ENCODE assay signal across 11 cellular contexts in the genomic region with DNA sequence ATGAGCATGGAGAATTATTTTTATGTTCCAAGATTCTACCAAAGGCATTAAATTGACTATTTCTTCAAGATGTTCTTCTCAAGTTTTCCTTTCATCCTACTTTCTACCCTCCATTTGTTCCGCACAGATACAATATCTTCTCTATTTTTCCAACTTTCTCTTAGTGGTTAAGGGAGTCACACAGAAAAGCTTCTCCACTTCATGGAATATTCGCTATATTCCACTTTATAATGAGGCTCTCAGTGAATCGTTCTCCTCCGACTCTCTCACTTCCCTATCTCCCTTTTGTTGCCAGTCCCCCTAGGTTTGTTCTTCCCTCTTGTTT. TPM values are rescaled to one million over a fixed set of nuclear protein-coding genes. Genes with fewer than 3 reads are reported as not detected.
A peak's percentile ranks its signal among the peaks of the same experiment; 100 is the strongest.
DNase-seq lines count a peak whose midpoint lies in the region; ATAC-seq and TF ChIP-seq lines count a peak whose summit lies in the region.
"Had no signal": no experiment of that assay in that cellular context is flagged by ENCODE, and none has a peak within 500 bp of the region (broad histone marks: within the 10 kb centered on the region; RNA-seq: fewer than 3 reads in every experiment).

No MANE protein-coding gene starts in this region.

- TF ChIP-seq EP300 in sigmoid colon (IDR thresholded peaks at IDR 0.05), result no peak

- peaks cover 36 to 38% of the 10 kb centered on the region in 2 experiments for H3K4me1 Mint-ChIP-seq in H9

- DNase-seq in H9, result no peak
- no peak for DNase-seq in adrenal gland
- DNase-seq in sigmoid colon, result no peak
- no peak for DNase-seq in NCI-H2171 (lab: John Stamatoyannopoulos, UW)
- DNase-seq in NCI-H524 (lab: John Stamatoyannopoulos, UW), result no peak
- no peak for DNase-seq in activated naive CD4-positive, alpha-beta T cell treated with anti-CD3 and anti-CD28 coated beads, Interleukin-2, amount 50 U/mL, for 16 hours
- DNase-seq: activated effector memory CD4-positive, alpha-beta T cell treated with anti-CD3 and anti-CD28 coated beads, Interleukin-2, amount 50 U/mL, for 16 hours had no signal

- H3T11ph ChIP-seq in H9 (ENCODE audit: low read length), result no peak overlapping the region

- H3K9me3 ChIP-seq in H9 (ENCODE audit: control insufficient read depth, low read depth, low read length) (no peaks in the 10 kb centered on the region), adrenal gland (replicated peaks in 1 of 3) (no peaks in the 10 kb centered on the region), sigmoid colon (no peaks in the 10 kb centered on the region)

- H4K8ac ChIP-seq in H9 (replicated peaks; ENCODE audit: insufficient read length, low read depth, low read length), result no peak overlapping the region

- peaks cover 2% of the 10 kb centered on the region for H3K27me3 Mint-ChIP-seq in H9 (ENCODE audit: low read depth)

- H3K4me3 ChIP-seq in adrenal gland, result peak overlapping the region in 2 of 4 donors; percentile 32 to 77
- H3K4me3 ChIP-seq in iPS-11a (ENCODE audit: low read depth, low read length), result peak overlapping the region; percentile 67
- peak overlapping the region; percentile 52 to 80 (median 68) for H3K4me3 ChIP-seq in sigmoid colon

- H3K4ac ChIP-seq in H9 (ENCODE audit: low read depth, low read length), result no peak overlapping the region

- H2AK5ac ChIP-seq in H9 (ENCODE audit: insufficient read length, low read length), result no peak overlapping the region

- H3K9ac ChIP-seq in H9 (ENCODE audit: extremely low read depth, insufficient read length, low read length), result peak overlapping the region; percentile 57

- H4K5ac ChIP-seq in H9 (ENCODE audit: insufficient read length, low read depth, low read length), result no peak overlapping the region

- peaks cover 7% of the 10 kb centered on the region for H3K23me2 ChIP-seq in H9 (ENCODE audit: insufficient read length, low read depth, low read length, poor library complexity, severe bottlenecking)

- no peak overlapping the region for H2BK120ac ChIP-seq in H9 (ENCODE audit: low read depth, low read length, poor library complexity, severe bottlenecking)

- H2BK12ac ChIP-seq in H9 (ENCODE audit: insufficient read length, low read depth, low read length), result no peak overlapping the region

- TF ChIP-seq CTCF in H9 (conservative IDR thresholded peaks at IDR 0.05) (no peak), adrenal gland (IDR thresholded peaks at IDR 0.05) (no peak), sigmoid colon (IDR thresholded peaks at IDR 0.05) (no peak)

- H3K4me3 Mint-ChIP-seq in H9, result peak overlapping the region; percentile 68 to 90

- H4K20me1 ChIP-seq in H9 (ENCODE audit: control insufficient read depth, insufficient read depth, insufficient read length), result no peaks in the 10 kb centered on the region

- H3K14ac ChIP-seq in H9 (ENCODE audit: insufficient read depth, low read length), result no peak overlapping the region

- H3K27me3 ChIP-seq in H9 (ENCODE audit: insufficient read depth, low read length) (no peaks in the 10 kb centered on the region), adrenal gland (no peaks in the 10 kb centered on the region), sigmoid colon (no peaks in the 10 kb centered on the region)

- H3K56ac ChIP-seq in H9 (ENCODE audit: insufficient read length, low read depth, low read length), result no peak overlapping the region

- H3K9me3 Mint-ChIP-seq in H9, result no peaks in the 10 kb centered on the region; a peak in 1 of 5 replicates

- intact Hi-C loops in adrenal gland (cut with DNase I), result no loop called here
- intact Hi-C loops in sigmoid colon (cut with DNase I), result loop anchor here (2.0 to 10.0 kb wide), 3 partner anchors 155 to 729 kb away; no protein-coding TSS in a partner anchor

- ATAC-seq in HG03469 (IDR thresholded peaks at IDR 0.05; ENCODE audit: unreplicated experiment), result no peak

- H3K4me1 ChIP-seq in H9 (ENCODE audit: insufficient read depth, low read length) (peaks cover 2% of the 10 kb centered on the region; the same call in 1 of the 2 replicates), adrenal gland (replicated peaks in 1 of 2) (peaks cover 10 to 33% of the 10 kb centered on the region in 2 donors), sigmoid colon (peaks cover 0 to 50% (median 38%) of the 10 kb centered on the region in 4 donors)

- H4K91ac ChIP-seq in H9 (ENCODE audit: insufficient read length, low read depth, low read length), result no peak overlapping the region

- H3K27ac Mint-ChIP-seq in H9, result peak overlapping the region; percentile 24 to 90 (median 85)

- H3K79me1 ChIP-seq in H9 (ENCODE audit: insufficient read depth, low read depth, low read length, poor library complexity, severe bottlenecking), result no peaks in the 10 kb centered on the region

- peak overlapping the region; percentile 9 for H3K18ac ChIP-seq in H9 (ENCODE audit: insufficient read length, low read depth, low read length)

- H3K36me3 ChIP-seq in adrenal gland (replicated peaks in 1 of 2) (no peaks in the 10 kb centered on the region), sigmoid colon (no peaks in the 10 kb centered on the region)

- no peak overlapping the region for H2BK5ac ChIP-seq in H9 (ENCODE audit: insufficient read length, low read length)

- no peak overlapping the region for H2AFZ ChIP-seq in H9 (ENCODE audit: low read length)

- WGBS in H9 (ENCODE audit: extremely low coverage, insufficient read length, low lambda C conversion rate), result no CpG with 5 or more reads among the region's 4 CpGs
- WGBS in adrenal gland, 4 donors, result 70 to 79% (median 74%) methylated on average over 4 of the region's 4 CpGs
- 9 to 45% methylated on average over 4 of the region's 4 CpGs for WGBS in sigmoid colon, 2 donors

- H2BK15ac ChIP-seq in H9 (ENCODE audit: low read depth, low read length), result no peak overlapping the region

- TF ChIP-seq POLR2A in adrenal gland (IDR thresholded peaks at IDR 0.05) (no peak), sigmoid colon (IDR thresholded peaks at IDR 0.05) (no peak)

- H2BK20ac ChIP-seq in H9 (ENCODE audit: low read depth, low read length, poor library complexity, severe bottlenecking), result no peak overlapping the region

- peaks cover 29% of the 10 kb centered on the region for H3K79me2 ChIP-seq in H9 (ENCODE audit: insufficient read depth, low read length)

- peak overlapping the region; percentile 45 for H3K27ac ChIP-seq in H9 (ENCODE audit: insufficient read length, low read depth, low read length)
- H3K27ac ChIP-seq in adrenal gland, result peak overlapping the region in 3 of 5 donors; percentile 92 to 96 (median 95)
- peak overlapping the region; percentile 89 to 95 (median 92) for H3K27ac ChIP-seq in sigmoid colon
- H3K27ac ChIP-seq: SK-N-MC had no signal

- no peak overlapping the region for H3K23ac ChIP-seq in H9 (ENCODE audit: insufficient read length, low read depth, low read length)

- peaks cover 0 to 4% (median 3%) of the 10 kb centered on the region in 3 experiments; a peak in 3 of 7 replicates for H3K36me3 Mint-ChIP-seq in H9 (ENCODE audit: insufficient read depth in 1 of 3, low read depth in 3 of 3)

- H3K4me2 ChIP-seq in H9 (ENCODE audit: insufficient read depth, insufficient read length, low read length), result peak overlapping the region; percentile 46

RNA-seq across cellular contexts. Expression of gene SH3D19, which starts 1.3 kb away (rescaled TPM):
- total RNA-seq in H9 (2021) (29.7 and 32.1 TPM in 2 replicates), adrenal gland (100 to 1,000 TPM in 1 of 8 donors, 10 to 100 TPM in 7; 21.4 to 117 (median 48.5) TPM), sigmoid colon (100 to 1,000 TPM; 105 to 195 (median 128) TPM)
- polyA plus RNA-seq in adrenal gland (10 to 100 TPM; 22.3 to 32.7 (median 23.6) TPM), sigmoid colon (10 to 100 TPM; 31.4 to 84.7 (median 62.7) TPM)

RNA-seq across cellular contexts. Expression of gene PRSS48, which starts 47.1 kb away (rescaled TPM):
- total RNA-seq in H9 (2021) (not detected in 2 replicates), adrenal gland (not detected), sigmoid colon (not detected)
- polyA plus RNA-seq in adrenal gland (not detected), sigmoid colon (not detected)
- total RNA-seq: left lobe of liver had no signal

Comparison
In these comparisons a context has a peak if more than half of its experiments do, and no peak if none do; other contexts are left out.
1. H3K27ac ChIP-seq: peak in every context shown above with its lines; median percentile 95 in adrenal gland; 92 in sigmoid colon; 45 in H9.